Comparison of ENCODE assay signal across 1 cellular context in genomic region chr2:45653125-45653524, GRCh38.
TF ChIP-seq lines count a peak whose summit lies in the region.

No MANE protein-coding gene starts in this region.

TF ChIP-seq in GM12878, 131 proteins besides CTCF, POLR2A, EP300 and RAD21:
- TF ChIP-seq IRF5 (IDR thresholded peaks at IDR 0.05; ENCODE audit: borderline replicate concordance) (no peak), SRF (IDR thresholded peaks at IDR 0.05; ENCODE audit: low read depth in 2 of 2, low read length in 2 of 2) (no peak), CHD4 (IDR thresholded peaks at IDR 0.05) (no peak), ZBTB11 (CRISPR knock-in tag; IDR thresholded peaks at IDR 0.05) (no peak), CHD1 (IDR thresholded peaks at IDR 0.05; ENCODE audit: low read depth, low read length) (no peak), SKIL (IDR thresholded peaks at IDR 0.05; ENCODE audit: low read depth, poor library complexity, severe bottlenecking) (no peak), ZNF274 (IDR thresholded peaks at IDR 0.05; ENCODE audit: insufficient read depth, insufficient read length) (no peak), ZSCAN29 (IDR thresholded peaks at IDR 0.05) (no peak)
